Comparison of ENCODE assay signal across 8 cellular contexts in genomic region chr18:48541026-48541746, GRCh38. TPM values are rescaled to one million over a fixed set of nuclear protein-coding genes. Genes with fewer than 3 reads are reported as not detected.
DNase-seq lines count a peak whose midpoint lies in the region; ATAC-seq and TF ChIP-seq lines count a peak whose summit lies in the region.

No MANE protein-coding gene starts in this region.

- peak overlapping the region; percentile 42 for H3K4me2 ChIP-seq in H9 (ENCODE audit: insufficient read depth, insufficient read length, low read length)

- H3K4me1 Mint-ChIP-seq in H9: peaks cover 50 to 52% of the 10 kb centered on the region in 2 experiments
- H3K4me1 Mint-ChIP-seq in endodermal cell: peaks cover 44% of the 10 kb centered on the region

- no peak overlapping the region for H3K27ac ChIP-seq in H9 (ENCODE audit: insufficient read length, low read depth, low read length)
- H3K27ac ChIP-seq in endodermal cell (ENCODE audit: low read depth, low read length): no peak overlapping the region
- H3K27ac ChIP-seq in lung (ENCODE audit: low read depth in 1 of 2, low read length in 1 of 2): peak overlapping the region; percentile 94 to 97

- no peaks in the 10 kb centered on the region for H3K27me3 ChIP-seq in H9 (ENCODE audit: insufficient read depth, low read length)
- no peaks in the 10 kb centered on the region for H3K27me3 ChIP-seq in endodermal cell (ENCODE audit: control insufficient read depth, insufficient read depth, low read length, poor library complexity, severe bottlenecking)
- H3K27me3 ChIP-seq in lung (ENCODE audit: control insufficient read depth, insufficient read depth): no peaks in the 10 kb centered on the region

- no peak overlapping the region for H2BK15ac ChIP-seq in H9 (ENCODE audit: low read depth, low read length)

- H3K4me1 ChIP-seq in H9 (ENCODE audit: insufficient read depth, low read length) (peaks cover 26% of the 10 kb centered on the region; the same call in 1 of the 2 replicates), endodermal cell (ENCODE audit: control insufficient read depth, insufficient read depth, low read length) (peaks cover 16% of the 10 kb centered on the region), lung (ENCODE audit: control insufficient read depth in 2 of 2, insufficient read depth in 2 of 2, low read length in 2 of 2) (peaks cover 17 to 19% of the 10 kb centered on the region in 2 donors)

- H3K4me3 ChIP-seq in endodermal cell (ENCODE audit: low read length) (peak overlapping the region; percentile 70), lung (peak overlapping the region; percentile 76)

- H2BK5ac ChIP-seq in H9 (ENCODE audit: insufficient read length, low read length): no peak overlapping the region

- no peak overlapping the region for H4K91ac ChIP-seq in H9 (ENCODE audit: insufficient read length, low read depth, low read length)

- H3K4ac ChIP-seq in H9 (ENCODE audit: low read depth, low read length): no peak overlapping the region

- peak overlapping the region; percentile 77 to 91 for H3K4me3 Mint-ChIP-seq in H9
- peak overlapping the region; percentile 73 for H3K4me3 Mint-ChIP-seq in endodermal cell

- H3K36me3 Mint-ChIP-seq in H9 (ENCODE audit: insufficient read depth in 1 of 3, low read depth in 3 of 3): peaks cover 0 to 3% (median 0%) of the 10 kb centered on the region in 3 experiments; a peak in 2 of 7 replicates
- no peaks in the 10 kb centered on the region for H3K36me3 Mint-ChIP-seq in endodermal cell (ENCODE audit: low read depth)

- H3T11ph ChIP-seq in H9 (ENCODE audit: low read length): no peak overlapping the region

- ATAC-seq in lung (ENCODE audit: insufficient read depth, low FRiP score): peak; percentile 71
- no peak for ATAC-seq in stimulated activated naive CD8-positive, alpha-beta T cell treated with anti-CD3 and anti-CD28 coated beads, Interleukin-15, Interleukin-2, amounts not matched to agents 100 U/mL and 50 U/mL, for 24 hours
- no peak for ATAC-seq in HG03439 (IDR thresholded peaks at IDR 0.05; ENCODE audit: unreplicated experiment)

- no peaks in the 10 kb centered on the region for H3K9me3 Mint-ChIP-seq in H9
- H3K9me3 Mint-ChIP-seq in endodermal cell: no peaks in the 10 kb centered on the region

- H3K23me2 ChIP-seq in H9 (ENCODE audit: insufficient read length, low read depth, low read length, poor library complexity, severe bottlenecking): peaks cover 23% of the 10 kb centered on the region

- no peak overlapping the region for H3K23ac ChIP-seq in H9 (ENCODE audit: insufficient read length, low read depth, low read length)

- H3K36me3 ChIP-seq in endodermal cell (ENCODE audit: control insufficient read depth, insufficient read depth, low read length) (peaks cover 4% of the 10 kb centered on the region), lung (ENCODE audit: control insufficient read depth in 2 of 2, insufficient read depth in 2 of 2, low read length in 2 of 2) (no peaks in the 10 kb centered on the region)

- H3K9ac ChIP-seq in H9 (ENCODE audit: extremely low read depth, insufficient read length, low read length) (no peak overlapping the region), endodermal cell (ENCODE audit: extremely low read depth, low read length, poor library complexity, severe bottlenecking) (peak overlapping the region; percentile 65)

- no CpG with 5 or more reads among the region's 62 CpGs for WGBS in H9 (ENCODE audit: extremely low coverage, insufficient read length, low lambda C conversion rate)
- WGBS in endodermal cell (ENCODE audit: insufficient coverage in 1 of 2, insufficient read length in 1 of 2), 2 experiments: 3 to 4% methylated on average over 33 to 62 of the region's 62 CpGs
- 2% methylated on average over 52 to 62 of the region's 62 CpGs for WGBS in lung, 2 donors

- H2BK120ac ChIP-seq in H9 (ENCODE audit: low read depth, low read length, poor library complexity, severe bottlenecking): no peak overlapping the region

- no peak overlapping the region for H2AFZ ChIP-seq in H9 (ENCODE audit: low read length)

- TF ChIP-seq CTCF in H9 (conservative IDR thresholded peaks at IDR 0.05) (no peak), endodermal cell (conservative IDR thresholded peaks at IDR 0.05) (no peak), lung (IDR thresholded peaks at IDR 0.05; ENCODE audit: control extremely low read depth, extremely low read depth) (no peak)

- H3K27ac Mint-ChIP-seq in H9 (no peak overlapping the region), endodermal cell (peak overlapping the region; percentile 85)

- peak overlapping the region; percentile 45; the same call in 1 of the 2 replicates for H3K14ac ChIP-seq in H9 (ENCODE audit: insufficient read depth, low read length)

- H4K8ac ChIP-seq in H9 (replicated peaks; ENCODE audit: insufficient read length, low read depth, low read length): no peak overlapping the region

- H3K56ac ChIP-seq in H9 (ENCODE audit: insufficient read length, low read depth, low read length): no peak overlapping the region

- no peak overlapping the region for H2BK20ac ChIP-seq in H9 (ENCODE audit: low read depth, low read length, poor library complexity, severe bottlenecking)

- peaks cover 4% of the 10 kb centered on the region for H3K79me1 ChIP-seq in H9 (ENCODE audit: insufficient read depth, low read depth, low read length, poor library complexity, severe bottlenecking)

- no peak overlapping the region for H2BK12ac ChIP-seq in H9 (ENCODE audit: insufficient read length, low read depth, low read length)

- H3K9me3 ChIP-seq in H9 (ENCODE audit: control insufficient read depth, low read depth, low read length): no peaks in the 10 kb centered on the region
- H3K9me3 ChIP-seq in endodermal cell (ENCODE audit: control insufficient read depth, low read length): no peaks in the 10 kb centered on the region
- no peaks in the 10 kb centered on the region for H3K9me3 ChIP-seq in lung (ENCODE audit: control insufficient read depth in 2 of 2, insufficient read depth in 1 of 2, low read length in 1 of 2)

- H3K18ac ChIP-seq in H9 (ENCODE audit: insufficient read length, low read depth, low read length): no peak overlapping the region

- DNase-seq in ELR (ENCODE audit: low read depth) (peak; percentile 83), H9 (peak; percentile 66), NCI-H146 treated with DMSO at 0.1 percent for 48 hours (lab: John Stamatoyannopoulos, UW; ENCODE audit: unreplicated experiment) (peak; percentile 74), endodermal cell (peak; percentile 90), lung (ENCODE audit: low spot score) (peak; percentile 76)
- peak; percentile 23 for DNase-seq in activated CD4-positive, alpha-beta T cell treated with anti-CD3 and anti-CD28 coated beads for 48 hours
- peak; percentile 20 for DNase-seq in stimulated activated naive CD8-positive, alpha-beta T cell treated with anti-CD3 and anti-CD28 coated beads, Interleukin-15, Interleukin-2, amounts not matched to agents 100 U/mL and 50 U/mL, for 24 hours

- H2AK5ac ChIP-seq in H9 (ENCODE audit: insufficient read length, low read length): no peak overlapping the region

- no peaks in the 10 kb centered on the region for H4K20me1 ChIP-seq in H9 (ENCODE audit: control insufficient read depth, insufficient read depth, insufficient read length)

- H4K5ac ChIP-seq in H9 (ENCODE audit: insufficient read length, low read depth, low read length): no peak overlapping the region

- H3K27me3 Mint-ChIP-seq in H9 (ENCODE audit: low read depth) (peaks cover 49% of the 10 kb centered on the region), endodermal cell (ENCODE audit: insufficient read depth) (no peaks in the 10 kb centered on the region)

- H3K79me2 ChIP-seq in H9 (ENCODE audit: insufficient read depth, low read length): no peaks in the 10 kb centered on the region

RNA-seq across cellular contexts. Expression of gene CTIF, which starts 2.4 kb away (rescaled TPM):
- total RNA-seq in H9 (2021) (14.4 and 15.8 TPM in 2 replicates), endodermal cell (10 to 100 TPM; 33.8 to 41.6 TPM), lung (10 to 100 TPM; 30.2 to 45.7 TPM)
- 35.4 TPM for polyA plus RNA-seq in endodermal cell (2013, experiment 1 of 2)
- 34.4 TPM for polyA plus RNA-seq in endodermal cell (2013, experiment 2 of 2)
- 10 to 100 TPM; 12.2 to 35.0 TPM for polyA plus RNA-seq in lung

Comparison
In these comparisons a context has a peak if more than half of its experiments do, and no peak if none do; other contexts are left out.
1. DNase-seq: peak in every context shown above with its lines; median percentile 90 in endodermal cell; 83 in ELR; 76 in lung; 74 in NCI-H146 treated with DMSO at 0.1 percent for 48 hours; 66 in H9; 23 in activated CD4-positive, alpha-beta T cell treated with anti-CD3 and anti-CD28 coated beads for 48 hours; 20 in stimulated activated naive CD8-positive, alpha-beta T cell treated with anti-CD3 and anti-CD28 coated beads, Interleukin-15, Interleukin-2, amounts not matched to agents 100 U/mL and 50 U/mL, for 24 hours.
2. H3K27ac ChIP-seq: peak in lung (2 of 2); none in H9 (single experiment) and endodermal cell (single experiment).